12 cellular contexts compared by ENCODE assay signal in the genomic region with DNA sequence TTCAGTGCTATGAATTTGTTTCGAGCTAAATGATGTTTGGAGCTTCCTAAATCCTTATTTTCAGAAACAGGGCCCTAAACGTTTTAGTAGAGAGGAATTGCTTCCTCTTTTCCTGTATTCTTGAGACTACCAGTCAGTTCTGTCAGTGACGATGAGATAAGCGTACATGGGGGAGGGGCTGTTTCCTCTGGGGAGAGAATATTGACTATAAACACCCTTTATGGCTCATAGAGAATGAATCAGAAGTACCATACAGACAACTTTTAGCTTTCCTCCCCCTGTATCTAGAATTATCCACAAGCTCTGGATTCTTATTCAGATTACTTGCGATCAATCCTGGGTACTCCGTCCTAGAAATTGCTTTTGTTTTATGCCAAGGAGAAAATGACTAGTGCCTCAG. TPM values are rescaled to one million over a fixed set of nuclear protein-coding genes. Genes with fewer than 3 reads are reported as not detected.
A peak's percentile ranks its signal among the peaks of the same experiment; 100 is the strongest.
DNase-seq lines count a peak whose midpoint lies in the region; ATAC-seq and TF ChIP-seq lines count a peak whose summit lies in the region.
"Had no signal": no experiment of that assay in that cellular context is flagged by ENCODE, and none has a peak within 500 bp of the region (broad histone marks: within the 10 kb centered on the region; RNA-seq: fewer than 3 reads in every experiment).

No MANE protein-coding gene starts in this region.

- H3K36me3 ChIP-seq in CD8-positive, alpha-beta T cell (ENCODE audit: insufficient read depth, low read length): no peaks in the 10 kb centered on the region
- H3K36me3 ChIP-seq in mesenchymal stem cell (ENCODE audit: control insufficient read depth in 1 of 2, insufficient read depth in 2 of 2, low read depth in 1 of 2, low read length in 2 of 2) (peaks cover 0 to 31% of the 10 kb centered on the region in 2 experiments), right atrium auricular region (peaks cover 22% of the 10 kb centered on the region)

- TF ChIP-seq CTCF in CD8-positive, alpha-beta T cell (IDR thresholded peaks at IDR 0.05): no peak
- no peak for TF ChIP-seq CTCF in right atrium auricular region (IDR thresholded peaks at IDR 0.05)

- H3K79me1 ChIP-seq in mesenchymal stem cell (replicated peaks; ENCODE audit: low read length, poor library complexity, severe bottlenecking): no peaks in the 10 kb centered on the region

- WGBS in mesenchymal stem cell: 100% methylated on average over 2 of the region's 6 CpGs

- no peak overlapping the region for H3K14ac ChIP-seq in mesenchymal stem cell (ENCODE audit: low read length in 2 of 2)

- no peaks in the 10 kb centered on the region for H3K27me3 ChIP-seq in CD8-positive, alpha-beta T cell (ENCODE audit: insufficient read depth, low read length)
- H3K27me3 ChIP-seq in mesenchymal stem cell (ENCODE audit: control insufficient read depth in 1 of 2, insufficient read depth in 1 of 2, low read length in 2 of 2) (no peaks in the 10 kb centered on the region), right atrium auricular region (no peaks in the 10 kb centered on the region)

- H4K91ac ChIP-seq in mesenchymal stem cell (ENCODE audit: low read length): no peak overlapping the region

- H3K4ac ChIP-seq in mesenchymal stem cell (ENCODE audit: low read depth in 1 of 2, low read length in 2 of 2): no peak overlapping the region

- no peak overlapping the region for H2BK15ac ChIP-seq in mesenchymal stem cell (ENCODE audit: low read depth, poor library complexity, severe bottlenecking)

- no peak overlapping the region for H3K27ac ChIP-seq in CD8-positive, alpha-beta T cell (ENCODE audit: low read depth, low read length)
- H3K27ac ChIP-seq in mesenchymal stem cell (ENCODE audit: low read length, poor library complexity, severe bottlenecking) (no peak overlapping the region), right atrium auricular region (no peak overlapping the region)

- peak overlapping the region; percentile 1 for H3K9ac ChIP-seq in mesenchymal stem cell (ENCODE audit: low read length)

- H3K18ac ChIP-seq in mesenchymal stem cell (ENCODE audit: low read depth in 1 of 2, low read length in 2 of 2): peak overlapping the region in 1 of 2 experiments; percentile 12

- H3K27me3 Mint-ChIP-seq in CD8-positive, alpha-beta T cell (ENCODE audit: low read depth): no peaks in the 10 kb centered on the region
- H3K27me3 Mint-ChIP-seq in activated naive CD4-positive, alpha-beta T cell treated with anti-CD3 and anti-CD28 coated beads, Interleukin-2, amount 10 ng/mL, durations not matched to agents 7 days and 5 days: no peaks in the 10 kb centered on the region

- no peak overlapping the region for H3K4me2 ChIP-seq in mesenchymal stem cell (ENCODE audit: low read length, poor library complexity, severe bottlenecking)

- peak overlapping the region; percentile 79 for H3K27ac Mint-ChIP-seq in CD8-positive, alpha-beta T cell
- H3K27ac Mint-ChIP-seq in activated naive CD4-positive, alpha-beta T cell treated with anti-CD3 and anti-CD28 coated beads, Interleukin-2, amount 10 ng/mL, durations not matched to agents 7 days and 5 days: no peak overlapping the region

- peak in 3 of 7 experiments; percentile 6 to 37 (median 33) for DNase-seq in CD8-positive, alpha-beta T cell
- peak; percentile 47 for DNase-seq in NCI-H226
- peak; percentile 28 for DNase-seq in activated naive CD4-positive, alpha-beta T cell treated with anti-CD3 and anti-CD28 coated beads, Interleukin-2, amount 10 ng/mL, durations not matched to agents 7 days and 5 days
- peak; percentile 56 for DNase-seq in mesenchymal stem cell
- no peak for DNase-seq in cerebellar nuclear complex (lab: John Stamatoyannopoulos, UW)
- DNase-seq in right atrium auricular region (ENCODE audit: low spot score): no peak
- DNase-seq in NCI-H2227 treated with DMSO at 0.1 percent for 48 hours (lab: John Stamatoyannopoulos, UW): no peak
- no peak for DNase-seq in Right ventricle myocardium inferior (ENCODE audit: missing footprints)
- DNase-seq: central memory CD4-positive, alpha-beta T cell; DMS79 treated with DMSO at 0.1 percent for 48 hours; NCI-H82; nucleus accumbens had no signal

- POLR2A ChIA-PET in CD8-positive, alpha-beta T cell (lab: Charles Lee): interaction anchor here (0.7 kb wide), 1 partner anchor 125 kb away, joined by 4 read pairs; no protein-coding TSS in a partner anchor

- intact Hi-C loops in CD8-positive, alpha-beta T cell (cut with DNase I, micrococcal nuclease): loop anchor here (5.0 to 10.0 kb wide), 2 partner anchors 240 to 248 kb away; no protein-coding TSS in a partner anchor
- intact Hi-C loops in Right ventricle myocardium inferior (cut with DNase I): no loop called here

- H2BK5ac ChIP-seq in mesenchymal stem cell (ENCODE audit: low read depth, low read length, poor library complexity, severe bottlenecking): no peak overlapping the region

- H2BK120ac ChIP-seq in mesenchymal stem cell (ENCODE audit: low read depth, low read length): no peak overlapping the region

- H3K9me3 ChIP-seq in CD8-positive, alpha-beta T cell (ENCODE audit: low read length): no peaks in the 10 kb centered on the region
- no peaks in the 10 kb centered on the region for H3K9me3 ChIP-seq in mesenchymal stem cell (ENCODE audit: control insufficient read depth, low read length)
- no peaks in the 10 kb centered on the region for H3K9me3 ChIP-seq in right atrium auricular region

- no peak overlapping the region for H2AFZ ChIP-seq in mesenchymal stem cell (ENCODE audit: low read depth, low read length)

- peak; percentile 37 for ATAC-seq in CD8-positive, alpha-beta T cell
- ATAC-seq in Right ventricle myocardium inferior: no peak

- CTCF ChIA-PET in CD8-positive, alpha-beta T cell (lab: Charles Lee): no interaction called here
- CTCF ChIA-PET in activated naive CD4-positive, alpha-beta T cell treated with anti-CD3 and anti-CD28 coated beads, Interleukin-2, amount 10 ng/mL, durations not matched to agents 7 days and 5 days (lab: Charles Lee): interaction anchor here (0.9 kb wide), 1 partner anchor 241 kb away, joined by 4 read pairs; no protein-coding TSS in a partner anchor

- H3K9me3 Mint-ChIP-seq in CD8-positive, alpha-beta T cell: no peaks in the 10 kb centered on the region
- no peaks in the 10 kb centered on the region for H3K9me3 Mint-ChIP-seq in activated naive CD4-positive, alpha-beta T cell treated with anti-CD3 and anti-CD28 coated beads, Interleukin-2, amount 10 ng/mL, durations not matched to agents 7 days and 5 days

- no peak overlapping the region for H3K23ac ChIP-seq in mesenchymal stem cell (ENCODE audit: low read length in 2 of 2)

- H2BK12ac ChIP-seq in mesenchymal stem cell (ENCODE audit: low read length in 2 of 2): no peak overlapping the region

- peaks cover 19% of the 10 kb centered on the region for H3K4me1 ChIP-seq in CD8-positive, alpha-beta T cell (ENCODE audit: insufficient read depth, low read length)
- H3K4me1 ChIP-seq in mesenchymal stem cell (ENCODE audit: control insufficient read depth, insufficient read depth, low read depth, low read length): peaks cover 3% of the 10 kb centered on the region
- peaks cover 0 to 28% of the 10 kb centered on the region in 2 donors for H3K4me1 ChIP-seq in right atrium auricular region

- H3K4me1 Mint-ChIP-seq in CD8-positive, alpha-beta T cell (ENCODE audit: low read depth): peaks cover 48% of the 10 kb centered on the region
- peaks cover 59% of the 10 kb centered on the region for H3K4me1 Mint-ChIP-seq in activated naive CD4-positive, alpha-beta T cell treated with anti-CD3 and anti-CD28 coated beads, Interleukin-2, amount 10 ng/mL, durations not matched to agents 7 days and 5 days

- peaks cover 15% of the 10 kb centered on the region for H3K36me3 Mint-ChIP-seq in CD8-positive, alpha-beta T cell
- peaks cover 30% of the 10 kb centered on the region for H3K36me3 Mint-ChIP-seq in activated naive CD4-positive, alpha-beta T cell treated with anti-CD3 and anti-CD28 coated beads, Interleukin-2, amount 10 ng/mL, durations not matched to agents 7 days and 5 days

- no peak overlapping the region for H4K8ac ChIP-seq in mesenchymal stem cell (ENCODE audit: low read length)

- no peak overlapping the region for H3K4me3 ChIP-seq in CD8-positive, alpha-beta T cell (ENCODE audit: low read depth, low read length)
- H3K4me3 ChIP-seq in mesenchymal stem cell (ENCODE audit: insufficient read depth in 1 of 2, low read depth in 1 of 2, low read length in 2 of 2) (no peak overlapping the region), right atrium auricular region (no peak overlapping the region)

- H3K4me3 Mint-ChIP-seq in CD8-positive, alpha-beta T cell: peak overlapping the region; percentile 4
- H3K4me3 Mint-ChIP-seq in activated naive CD4-positive, alpha-beta T cell treated with anti-CD3 and anti-CD28 coated beads, Interleukin-2, amount 10 ng/mL, durations not matched to agents 7 days and 5 days: no peak overlapping the region

- no peak overlapping the region for H2AK5ac ChIP-seq in mesenchymal stem cell (ENCODE audit: low read length, severe bottlenecking)

RNA-seq across cellular contexts. Expression of a gene that starts 5.1 kb away (rescaled TPM):
- 1 to 10 TPM; 6.2 to 6.7 TPM for total RNA-seq in CD8-positive, alpha-beta T cell
- polyA plus RNA-seq in mesenchymal stem cell (2013, experiment 1 of 2): 17.0 TPM
- polyA plus RNA-seq in mesenchymal stem cell (2013, experiment 2 of 2): 17.4 TPM
- 10 to 100 TPM; 11.3 to 12.2 TPM for total RNA-seq in right atrium auricular region
- 11.9 TPM for total RNA-seq in Right ventricle myocardium inferior

RNA-seq across cellular contexts. Expression of a gene that starts 52.8 kb away (rescaled TPM):
- total RNA-seq in CD8-positive, alpha-beta T cell: 10 to 100 TPM; 37.9 to 39.5 TPM
- polyA plus RNA-seq in mesenchymal stem cell (2013, experiment 1 of 2): 86.7 TPM
- 87.2 TPM for polyA plus RNA-seq in mesenchymal stem cell (2013, experiment 2 of 2)
- total RNA-seq in right atrium auricular region (10 to 100 TPM; 16.1 to 16.9 TPM), Right ventricle myocardium inferior (25.4 TPM)

Comparison
In these comparisons a context has a peak if more than half of its experiments do, and no peak if none do; other contexts are left out.
1. DNase-seq: peak in NCI-H226 (single experiment), activated naive CD4-positive, alpha-beta T cell treated with anti-CD3 and anti-CD28 coated beads, Interleukin-2, amount 10 ng/mL, durations not matched to agents 7 days and 5 days (single experiment) and mesenchymal stem cell (single experiment); none in cerebellar nuclear complex (0 of 2), right atrium auricular region (single experiment), NCI-H2227 treated with DMSO at 0.1 percent for 48 hours (single experiment) and Right ventricle myocardium inferior (single experiment).